Comparison of ENCODE assay signal across 4 cellular contexts in the genomic region with DNA sequence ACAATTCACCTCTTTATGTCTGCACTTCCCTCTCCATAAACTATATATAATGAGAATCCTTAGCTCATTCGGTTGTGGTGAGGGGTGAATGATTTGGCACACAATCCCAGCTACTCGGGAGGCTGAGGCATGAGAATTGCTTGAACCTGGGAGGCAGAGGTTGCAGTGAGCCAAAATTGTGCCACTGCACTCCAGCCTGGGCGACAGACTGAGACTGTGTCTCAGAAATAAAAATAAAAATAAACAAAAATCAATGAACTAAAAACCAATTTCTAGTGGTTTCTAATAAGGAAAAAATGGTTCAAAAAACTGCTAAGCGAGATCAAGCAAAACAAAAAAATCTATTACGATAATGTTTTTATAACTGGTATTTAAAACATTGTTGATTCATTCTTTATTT. TPM values are rescaled to one million over a fixed set of nuclear protein-coding genes. Genes with fewer than 3 reads are reported as not detected.
A peak's percentile ranks its signal among the peaks of the same experiment; 100 is the strongest.
DNase-seq lines count a peak whose midpoint lies in the region; TF ChIP-seq lines count a peak whose summit lies in the region.
"Not testable (repeated sequence)": the region's sequence is repeated elsewhere in the genome, so short reads cannot be mapped to it uniquely, and the experiment has no call there.

NPIPB6 (minus strand) TSS at position 101 of the 400 bp plus-strand sequence. CDS start 686 bp downstream, outside the sequence.

- not testable (repeated sequence) for H3K79me2 ChIP-seq in OCI-LY3 (ENCODE audit: low read length); SU-DHL-6 (ENCODE audit: insufficient read depth, low read length)

- not testable (repeated sequence) for H3K9me2 ChIP-seq in SU-DHL-6 (replicated peaks; ENCODE audit: insufficient read depth, low read length)

- not testable (repeated sequence) for H3K4me3 ChIP-seq in OCI-LY3 (ENCODE audit: low read length); Peyer's patch; SU-DHL-6 (ENCODE audit: insufficient read depth, low read length, poor library complexity, severe bottlenecking)

- DNase-seq in Peyer's patch; epithelial cell of prostate (ENCODE audit: low read depth, low spot score): not testable (repeated sequence)

- H3K4me1 ChIP-seq in OCI-LY3 (ENCODE audit: low read length); Peyer's patch: not testable (repeated sequence)

- not testable (repeated sequence) for TF ChIP-seq CTCF in OCI-LY3 (IDR thresholded peaks at IDR 0.05; ENCODE audit: low read depth, low read length); Peyer's patch (IDR thresholded peaks at IDR 0.05); SU-DHL-6 (IDR thresholded peaks at IDR 0.05; ENCODE audit: insufficient read depth, low read length, poor library complexity, severe bottlenecking)

- TF ChIP-seq POLR2A in Peyer's patch (IDR thresholded peaks at IDR 0.05) = not testable (repeated sequence)

- not testable (repeated sequence) for H2AFZ ChIP-seq in OCI-LY3 (ENCODE audit: low read depth, low read length); SU-DHL-6 (ENCODE audit: low read depth, low read length, severe bottlenecking)

- H3K9ac ChIP-seq in OCI-LY3 (ENCODE audit: low read length) = peak within 1 kb of the TSS; percentile 39; the same call in 1 of the 2 replicates
- H3K9ac ChIP-seq in SU-DHL-6 (ENCODE audit: low read length) = not testable (repeated sequence)

- not testable (repeated sequence) for H3K9me3 ChIP-seq in OCI-LY3 (ENCODE audit: insufficient read depth, low read length); Peyer's patch; SU-DHL-6 (ENCODE audit: insufficient read depth, low read length)

- H3K27ac ChIP-seq in OCI-LY3 (ENCODE audit: low read length) (peak within 1 kb of the TSS; percentile 67), Peyer's patch (peak within 1 kb of the TSS in 1 of 4 donors; percentile 52), SU-DHL-6 (ENCODE audit: low read depth, low read length) (peak within 1 kb of the TSS; percentile 64), epithelial cell of prostate (peak within 1 kb of the TSS; percentile 40)

- not testable (repeated sequence) for H4K20me1 ChIP-seq in OCI-LY3 (ENCODE audit: insufficient read depth, low read length); SU-DHL-6 (ENCODE audit: low read depth, low read length)

- not testable (repeated sequence) for H3K36me3 ChIP-seq in OCI-LY3 (replicated peaks; ENCODE audit: low read depth, low read length); Peyer's patch; SU-DHL-6 (ENCODE audit: low read length)

- not testable (repeated sequence) for H3F3A ChIP-seq in SU-DHL-6 (ENCODE audit: insufficient read depth)

- H3K4me2 ChIP-seq in OCI-LY3 (ENCODE audit: low read length) (peak within 1 kb of the TSS; percentile 45; the same call in 1 of the 2 replicates), SU-DHL-6 (ENCODE audit: low read depth, low read length, poor library complexity, severe bottlenecking) (peak within 1 kb of the TSS; percentile 31)

- not testable (repeated sequence) for H3K27me3 ChIP-seq in OCI-LY3 (ENCODE audit: low read depth, low read length); Peyer's patch; SU-DHL-6 (ENCODE audit: low read length)

RNA-seq across cellular contexts. Expression of gene NPIPB6, which starts in this region (rescaled TPM):
- total RNA-seq in Peyer's patch = 10 to 100 TPM in 3 of 4 donors, not detected in 1; 11.4 to 20.6 (median 16.8) TPM
